In the genomic region with DNA sequence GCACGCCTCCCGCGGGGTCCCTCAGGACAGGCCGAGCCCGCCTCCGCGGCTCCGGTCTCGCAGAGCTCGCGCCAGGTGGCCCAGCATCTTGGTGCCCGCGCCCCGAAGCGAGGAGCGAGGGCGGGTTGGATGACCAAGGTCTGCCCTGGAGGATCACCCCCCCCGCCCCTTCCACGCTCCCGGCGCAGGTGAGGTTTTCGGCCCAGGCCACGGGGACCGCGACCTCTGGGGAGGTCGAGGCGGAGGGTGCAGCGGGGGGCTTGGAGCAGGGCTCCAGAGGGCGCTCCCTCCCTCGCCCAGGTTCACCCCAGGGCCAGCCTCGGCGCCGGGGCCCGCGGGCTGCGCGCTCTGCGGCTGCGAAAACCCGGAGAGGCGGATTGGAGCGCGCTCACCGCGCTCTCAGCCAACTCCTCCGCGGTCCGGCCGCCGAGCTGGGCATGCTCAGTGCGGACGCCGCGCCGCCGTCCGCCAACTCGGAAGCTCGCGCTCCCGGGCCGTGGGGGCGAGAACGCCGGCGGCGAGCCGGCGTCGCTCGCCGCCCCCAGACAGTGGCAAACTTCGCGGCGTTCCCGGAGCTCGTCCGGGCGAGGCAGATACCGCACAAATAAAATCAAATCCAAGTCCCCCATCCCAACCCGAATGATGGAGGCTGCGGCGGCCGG, we compare ENCODE assay signal across 8 cellular contexts. TPM values are rescaled to one million over a fixed set of nuclear protein-coding genes. Genes with fewer than 3 reads are reported as not detected.
DNase-seq lines count a peak whose midpoint lies in the region; ATAC-seq and TF ChIP-seq lines count a peak whose summit lies in the region.

A gene with protein sequence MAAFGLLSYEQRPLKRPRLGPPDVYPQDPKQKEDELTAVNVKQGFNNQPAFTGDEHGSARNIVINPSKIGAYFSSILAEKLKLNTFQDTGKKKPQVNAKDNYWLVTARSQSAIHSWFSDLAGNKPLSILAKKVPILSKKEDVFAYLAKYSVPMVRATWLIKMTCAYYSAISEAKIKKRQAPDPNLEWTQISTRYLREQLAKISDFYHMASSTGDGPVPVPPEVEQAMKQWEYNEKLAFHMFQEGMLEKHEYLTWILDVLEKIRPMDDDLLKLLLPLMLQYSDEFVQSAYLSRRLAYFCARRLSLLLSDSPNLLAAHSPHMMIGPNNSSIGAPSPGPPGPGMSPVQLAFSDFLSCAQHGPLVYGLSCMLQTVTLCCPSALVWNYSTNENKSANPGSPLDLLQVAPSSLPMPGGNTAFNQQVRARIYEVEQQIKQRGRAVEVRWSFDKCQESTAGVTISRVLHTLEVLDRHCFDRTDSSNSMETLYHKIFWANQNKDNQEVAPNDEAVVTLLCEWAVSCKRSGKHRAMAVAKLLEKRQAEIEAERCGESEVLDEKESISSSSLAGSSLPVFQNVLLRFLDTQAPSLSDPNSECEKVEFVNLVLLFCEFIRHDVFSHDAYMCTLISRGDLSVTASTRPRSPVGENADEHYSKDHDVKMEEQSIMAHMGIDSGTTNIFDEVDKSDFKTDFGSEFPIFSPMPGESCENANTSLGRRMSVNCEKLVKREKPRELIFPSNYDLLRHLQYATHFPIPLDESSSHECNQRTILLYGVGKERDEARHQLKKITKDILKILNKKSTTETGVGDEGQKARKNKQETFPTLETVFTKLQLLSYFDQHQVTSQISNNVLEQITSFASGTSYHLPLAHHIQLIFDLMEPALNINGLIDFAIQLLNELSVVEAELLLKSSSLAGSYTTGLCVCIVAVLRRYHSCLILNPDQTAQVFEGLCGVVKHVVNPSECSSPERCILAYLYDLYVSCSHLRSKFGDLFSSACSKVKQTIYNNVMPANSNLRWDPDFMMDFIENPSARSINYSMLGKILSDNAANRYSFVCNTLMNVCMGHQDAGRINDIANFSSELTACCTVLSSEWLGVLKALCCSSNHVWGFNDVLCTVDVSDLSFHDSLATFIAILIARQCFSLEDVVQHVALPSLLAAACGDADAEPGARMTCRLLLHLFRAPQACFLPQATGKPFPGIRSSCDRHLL (N-terminal part only) (plus strand): TSS at position 438 of the 662 bp plus-strand sequence. CDS start 1,263 bp downstream, outside the sequence.

- H3K27ac ChIP-seq in mesodermal cell (ENCODE audit: low read depth, low read length, severe bottlenecking): peak within 1 kb of the TSS; percentile 36

- ATAC-seq in GM18873 (IDR thresholded peaks at IDR 0.05; ENCODE audit: low FRiP score, unreplicated experiment) (peak; percentile 78), HG03135 (IDR thresholded peaks at IDR 0.05; ENCODE audit: unreplicated experiment) (peak; percentile 65)

- no peaks in the 10 kb centered on the region for H3K36me3 ChIP-seq in mesodermal cell (ENCODE audit: control insufficient read depth, insufficient read depth, low read length)

- no peak for TF ChIP-seq CTCF in AG09319 (IDR thresholded peaks at IDR 0.05; ENCODE audit: low read depth, low read length)

- DNase-seq in AG09319 (ENCODE audit: extremely low read depth, low read depth): peak; percentile 23
- DNase-seq in NCI-H226: peak; percentile 80
- DNase-seq in activated CD8-positive, alpha-beta memory T cell treated with anti-CD3 and anti-CD28 coated beads for 48 hours (ENCODE audit: low read depth in 2 of 3, low spot score in 2 of 3): peak; percentile 37 to 49 (median 43)
- peak; percentile 87 for DNase-seq in epidermal melanocyte (ENCODE audit: insufficient read length, low spot score)
- DNase-seq in stimulated activated CD8-positive, alpha-beta memory T cell treated with anti-CD3 and anti-CD28 coated beads, Interleukin-4, amount 100 ng/mL, for 24 hours (ENCODE audit: low read depth): peak; percentile 54

- WGBS in mesodermal cell (ENCODE audit: insufficient coverage in 2 of 2), 2 experiments: 2% methylated on average over 49 to 75 of the region's 84 CpGs

- H3K9me3 ChIP-seq in mesodermal cell (ENCODE audit: control insufficient read depth, low read length): no peaks in the 10 kb centered on the region

- H3K4me3 ChIP-seq in mesodermal cell (ENCODE audit: extremely low read depth, insufficient read depth, low read length, poor library complexity, severe bottlenecking): peak within 1 kb of the TSS; percentile 84

- no peaks in the 10 kb centered on the region for H3K4me1 ChIP-seq in mesodermal cell (ENCODE audit: control insufficient read depth, insufficient read depth, low read length, poor library complexity, severe bottlenecking)

RNA-seq across cellular contexts. Expression of the gene that starts here (rescaled TPM):
- 5.4 TPM for polyA plus RNA-seq in mesodermal cell (2013, experiment 1 of 2)
- 3.1 TPM for polyA plus RNA-seq in mesodermal cell (2013, experiment 2 of 2)

Comparison
In these comparisons a context has a peak if more than half of its experiments do, and no peak if none do; other contexts are left out.
1. Peak in every context shown above with its lines: DNase-seq, ATAC-seq, H3K4me3 ChIP-seq and H3K27ac ChIP-seq.
2. DNase-seq: peak in every context shown above with its lines; median percentile 87 in epidermal melanocyte; 80 in NCI-H226; 54 in stimulated activated CD8-positive, alpha-beta memory T cell treated with anti-CD3 and anti-CD28 coated beads, Interleukin-4, amount 100 ng/mL, for 24 hours; 43 in activated CD8-positive, alpha-beta memory T cell treated with anti-CD3 and anti-CD28 coated beads for 48 hours; 23 in AG09319.